Comparison of ENCODE assay signal across 19 cellular contexts in genomic region chr4:152629908-152630307, GRCh38. TPM values are rescaled to one million over a fixed set of nuclear protein-coding genes. Genes with fewer than 3 reads are reported as not detected.
A peak's percentile ranks its signal among the peaks of the same experiment; 100 is the strongest.
DNase-seq lines count a peak whose midpoint lies in the region; ATAC-seq and TF ChIP-seq lines count a peak whose summit lies in the region.
"Had no signal": no experiment of that assay in that cellular context is flagged by ENCODE, and none has a peak within 500 bp of the region (broad histone marks: within the 10 kb centered on the region; RNA-seq: fewer than 3 reads in every experiment).

No MANE protein-coding gene starts in this region.

- intact Hi-C loops in naive thymus-derived CD4-positive, alpha-beta T cell (cut with micrococcal nuclease), result loop anchor here in 1 of 2 donors (5.0 kb wide), 1 partner anchor 93 kb away; the partner anchor contains the start of gene FBXW7

- no peak for DNase-seq in WTC11 (ENCODE audit: low spot score)
- no peak for DNase-seq in memory B cell (ENCODE audit: low spot score in 2 of 2)
- no peak for DNase-seq in stimulated activated effector memory CD8-positive, alpha-beta T cell treated with anti-CD3 and anti-CD28 coated beads, Interleukin-12 subunit alpha, Interleukin-12 subunit beta, amount 100 ng/mL, for 72 hours (ENCODE audit: low spot score in 2 of 2)
- DNase-seq in iPS-NIHi7 (ENCODE audit: extremely low spot score), result no peak
- no peak for DNase-seq in NCI-H2196 (lab: John Stamatoyannopoulos, UW; ENCODE audit: unreplicated experiment)
- no peak for DNase-seq in naive thymus-derived CD4-positive, alpha-beta T cell
- DNase-seq: 8988T; ACHN; AML-193; C1 segment of cervical spinal cord; Calu3; CD4-positive, alpha-beta memory T cell; COR-L47; DND-41; GM23248; H7; HCEC 1CT had no signal

- H3K4me3 Mint-ChIP-seq in WTC11 (no peak overlapping the region), memory B cell (no peak overlapping the region)
- H3K4me3 Mint-ChIP-seq in stimulated activated effector memory CD8-positive, alpha-beta T cell treated with anti-CD3 and anti-CD28 coated beads, Interleukin-12 subunit alpha, Interleukin-12 subunit beta, amount 100 ng/mL, for 72 hours, result no peak overlapping the region
- H3K4me3 Mint-ChIP-seq in naive thymus-derived CD4-positive, alpha-beta T cell, result no peak overlapping the region
- H3K4me3 Mint-ChIP-seq: CD4-positive, alpha-beta memory T cell had no signal

- H3K4me1 Mint-ChIP-seq in WTC11, result peaks cover 14% of the 10 kb centered on the region
- no peaks in the 10 kb centered on the region for H3K4me1 Mint-ChIP-seq in memory B cell
- H3K4me1 Mint-ChIP-seq in stimulated activated effector memory CD8-positive, alpha-beta T cell treated with anti-CD3 and anti-CD28 coated beads, Interleukin-12 subunit alpha, Interleukin-12 subunit beta, amount 100 ng/mL, for 72 hours, result no peaks in the 10 kb centered on the region
- peaks cover 0 to 10% (median 0%) of the 10 kb centered on the region in 7 donors for H3K4me1 Mint-ChIP-seq in naive thymus-derived CD4-positive, alpha-beta T cell

- no peaks in the 10 kb centered on the region for H3K9me3 ChIP-seq in HEK293 (ENCODE audit: control insufficient read depth, insufficient read depth, low read depth, low read length)
- no peaks in the 10 kb centered on the region for H3K9me3 ChIP-seq in naive thymus-derived CD4-positive, alpha-beta T cell (ENCODE audit: control insufficient read depth in 2 of 3, low read length in 3 of 3)
- H3K9me3 ChIP-seq: A549 had no signal

- H3K27me3 Mint-ChIP-seq in WTC11 (ENCODE audit: low read depth) (no peaks in the 10 kb centered on the region), memory B cell (no peaks in the 10 kb centered on the region)
- H3K27me3 Mint-ChIP-seq in naive thymus-derived CD4-positive, alpha-beta T cell, result no peaks in the 10 kb centered on the region
- H3K27me3 Mint-ChIP-seq: CD4-positive, alpha-beta memory T cell had no signal

- H3K9me3 Mint-ChIP-seq in WTC11 (peaks cover 4% of the 10 kb centered on the region), memory B cell (no peaks in the 10 kb centered on the region)
- H3K9me3 Mint-ChIP-seq in stimulated activated effector memory CD8-positive, alpha-beta T cell treated with anti-CD3 and anti-CD28 coated beads, Interleukin-12 subunit alpha, Interleukin-12 subunit beta, amount 100 ng/mL, for 72 hours, result no peaks in the 10 kb centered on the region
- H3K9me3 Mint-ChIP-seq in naive thymus-derived CD4-positive, alpha-beta T cell, result no peaks in the 10 kb centered on the region
- H3K9me3 Mint-ChIP-seq: CD4-positive, alpha-beta memory T cell had no signal

- CTCF ChIA-PET in HEK293 (lab: Yijun Ruan, JAX), result no interaction called here
- CTCF ChIA-PET in WTC11 (lab: Charles Lee), result interaction anchor here (1.1 kb wide), 1 partner anchor 129 kb away, joined by 3 read pairs; no protein-coding TSS in a partner anchor
- CTCF ChIA-PET in naive thymus-derived CD4-positive, alpha-beta T cell (lab: Charles Lee), result no interaction called here

- no peak for ATAC-seq in WTC11
- no peak for ATAC-seq in memory B cell (ENCODE audit: low read depth)
- ATAC-seq in stimulated activated effector memory CD8-positive, alpha-beta T cell treated with anti-CD3 and anti-CD28 coated beads, Interleukin-12 subunit alpha, Interleukin-12 subunit beta, amount 100 ng/mL, for 72 hours, result no peak
- ATAC-seq in naive thymus-derived CD4-positive, alpha-beta T cell, result no peak
- ATAC-seq: A549 had no signal

- no peak for TF ChIP-seq CTCF in HEK293 (tag by site-specific recombination; IDR thresholded peaks at IDR 0.05)
- no peak for TF ChIP-seq CTCF in WTC11 (IDR thresholded peaks at IDR 0.05)

- H3K4me1 ChIP-seq in HEK293 (ENCODE audit: control insufficient read depth, insufficient read depth, low read length), result no peaks in the 10 kb centered on the region
- no peaks in the 10 kb centered on the region for H3K4me1 ChIP-seq in naive thymus-derived CD4-positive, alpha-beta T cell (ENCODE audit: control insufficient read depth in 2 of 2, insufficient read depth in 2 of 2, low read length in 2 of 2)
- H3K4me1 ChIP-seq: A549 had no signal

- H3K4me3 ChIP-seq in HEK293 (ENCODE audit: low read depth, low read length), result no peak overlapping the region
- no peak overlapping the region for H3K4me3 ChIP-seq in naive thymus-derived CD4-positive, alpha-beta T cell (ENCODE audit: low read length)
- H3K4me3 ChIP-seq: A549, GM23248 had no signal

- no peaks in the 10 kb centered on the region for H3K36me3 ChIP-seq in HEK293 (ENCODE audit: control insufficient read depth in 2 of 2, insufficient read depth in 1 of 2, low read length in 2 of 2)
- peaks cover 5 to 21% (median 5%) of the 10 kb centered on the region in 3 experiments for H3K36me3 ChIP-seq in naive thymus-derived CD4-positive, alpha-beta T cell (ENCODE audit: control insufficient read depth in 2 of 3, insufficient read depth in 3 of 3, low read length in 3 of 3)

- H3K27ac Mint-ChIP-seq in WTC11 (no peak overlapping the region), memory B cell (peak overlapping the region; percentile 58)
- H3K27ac Mint-ChIP-seq in stimulated activated effector memory CD8-positive, alpha-beta T cell treated with anti-CD3 and anti-CD28 coated beads, Interleukin-12 subunit alpha, Interleukin-12 subunit beta, amount 100 ng/mL, for 72 hours, result peak overlapping the region; percentile 2
- H3K27ac Mint-ChIP-seq in naive thymus-derived CD4-positive, alpha-beta T cell, result peak overlapping the region in 4 of 9 donors; percentile 7 to 76 (median 26)

- H3K27ac ChIP-seq in HEK293 (ENCODE audit: extremely low read depth, low read depth, low read length), result no peak overlapping the region
- no peak overlapping the region for H3K27ac ChIP-seq in naive thymus-derived CD4-positive, alpha-beta T cell (ENCODE audit: low read depth, low read length)
- H3K27ac ChIP-seq: A549, GM23248 had no signal

- POLR2A ChIA-PET in HEK293 (lab: Yijun Ruan, JAX) (no interaction called here), WTC11 (lab: Charles Lee) (no interaction called here)
- POLR2A ChIA-PET in naive thymus-derived CD4-positive, alpha-beta T cell (lab: Charles Lee), result no interaction called here

- no peaks in the 10 kb centered on the region for H3K27me3 ChIP-seq in naive thymus-derived CD4-positive, alpha-beta T cell (ENCODE audit: control insufficient read depth in 2 of 2, insufficient read depth in 2 of 2, low read length in 2 of 2)

- H3K36me3 Mint-ChIP-seq in WTC11 (no peaks in the 10 kb centered on the region), memory B cell (peaks cover 28% of the 10 kb centered on the region)
- peaks cover 16% of the 10 kb centered on the region for H3K36me3 Mint-ChIP-seq in stimulated activated effector memory CD8-positive, alpha-beta T cell treated with anti-CD3 and anti-CD28 coated beads, Interleukin-12 subunit alpha, Interleukin-12 subunit beta, amount 100 ng/mL, for 72 hours
- H3K36me3 Mint-ChIP-seq in naive thymus-derived CD4-positive, alpha-beta T cell, result peaks cover 10 to 41% (median 19%) of the 10 kb centered on the region in 5 donors

TF ChIP-seq in HEK293, 187 proteins besides CTCF, POLR2A, EP300 and RAD21:
- TF ChIP-seq ZNF510 (tag by site-specific recombination; IDR thresholded peaks at IDR 0.05; ENCODE audit: insufficient replicate concordance) (no peak), ZNF654 (tag by site-specific recombination; IDR thresholded peaks at IDR 0.05; ENCODE audit: low read depth) (no peak), ZBTB17 (tag by site-specific recombination; IDR thresholded peaks at IDR 0.05) (no peak), BCL11A (tag by site-specific recombination; IDR thresholded peaks at IDR 0.05; ENCODE audit: low read depth) (no peak), ZNF121 (tag by site-specific recombination; IDR thresholded peaks at IDR 0.05) (0 out of 2 replicates have a peak, but pooled peaks have one; percentile 21), ZNF580 (tag by site-specific recombination; IDR thresholded peaks at IDR 0.05) (no peak)

TF ChIP-seq in WTC11, 78 proteins besides CTCF, POLR2A, EP300 and RAD21 (continues in another document):
- TF ChIP-seq ATF2 (CRISPR knock-in tag; IDR thresholded peaks at IDR 0.05; ENCODE audit: borderline replicate concordance, low read depth), result no peak
- no peak for TF ChIP-seq E2F1 (CRISPR knock-in tag; IDR thresholded peaks at IDR 0.05)
- no peak for TF ChIP-seq NR2C2 (CRISPR knock-in tag; IDR thresholded peaks at IDR 0.05)
- TF ChIP-seq ZNF121 (CRISPR knock-in tag; IDR thresholded peaks at IDR 0.05), result peak; percentile 67; the same call in 1 of the 2 replicates
- TF ChIP-seq ESRRA (CRISPR knock-in tag; IDR thresholded peaks at IDR 0.05; ENCODE audit: borderline replicate concordance), result no peak
- TF ChIP-seq SMAD3 (CRISPR knock-in tag; IDR thresholded peaks at IDR 0.05; ENCODE audit: borderline replicate concordance), result no peak

RNA-seq across cellular contexts. Expression of gene TMEM154, which starts 49.9 kb away (rescaled TPM):
- total RNA-seq in WTC11 (2021), result 1.7 to 2.1 TPM (median 1.9 TPM) in 3 replicates
- total RNA-seq in naive thymus-derived CD4-positive, alpha-beta T cell, result 10 to 100 TPM; 21.3 to 46.8 (median 36.9) TPM
- 10 to 100 TPM; 27.3 to 44.1 TPM for polyA plus RNA-seq in naive thymus-derived CD4-positive, alpha-beta T cell

Comparison
In these comparisons a context has a peak if more than half of its experiments do, and no peak if none do; other contexts are left out.
1. Of the 8 proteins assayed by ChIP-seq in both HEK293 and WTC11: peak only in HEK293: none; only in WTC11: none; in both: ZNF121; in neither: 7.